ENCODE assay signal across 19 cellular contexts in genomic region chr10:110216240-110216639, GRCh38. TPM values are rescaled to one million over a fixed set of nuclear protein-coding genes. Genes with fewer than 3 reads are reported as not detected.
DNase-seq lines count a peak whose midpoint lies in the region; ATAC-seq and TF ChIP-seq lines count a peak whose summit lies in the region.
"Had no signal": no experiment of that assay in that cellular context is flagged by ENCODE, and none has a peak within 500 bp of the region (broad histone marks: within the 10 kb centered on the region; RNA-seq: fewer than 3 reads in every experiment).

No MANE protein-coding gene starts in this region.

- DNase-seq in left ventricle myocardium inferior: no peak
- no peak for DNase-seq in Right ventricle myocardium superior
- no peak for DNase-seq in transverse colon
- no peak for DNase-seq in D341Med (ENCODE audit: low spot score)
- no peak for DNase-seq in HuH-7.5 (ENCODE audit: low spot score)
- no peak for DNase-seq in EL
- DNase-seq: activated CD8-positive, alpha-beta T cell treated with anti-CD3 and anti-CD28 coated beads, Interleukin-2, amount 10 ng/mL, durations not matched to agents 7 days and 5 days; CD4-positive, alpha-beta memory T cell; DND-41; endodermal cell; H9; midbrain; NCI-H2081; NCI-H524; stimulated activated CD4-positive, alpha-beta T cell treated with anti-CD3 and anti-CD28 coated beads, Interleukin-12 subunit alpha, Interleukin-12 subunit beta, amount 100 ng/mL, for 4 hours had no signal

- H3K4me1 Mint-ChIP-seq in activated T-helper 17 cell treated with anti-CD3 and anti-CD28 coated beads, Interleukin-2, amount 50 U/mL, for 72 hours: peaks cover 59% of the 10 kb centered on the region

- TF ChIP-seq POLR2A in transverse colon (IDR thresholded peaks at IDR 0.05): no peak

- H3K9me3 ChIP-seq in left ventricle myocardium inferior (replicated peaks) (no peaks in the 10 kb centered on the region), esophagus (ENCODE audit: control insufficient read depth in 2 of 2, insufficient read depth in 1 of 2, low read depth in 1 of 2, low read length in 1 of 2) (no peaks in the 10 kb centered on the region), transverse colon (no peaks in the 10 kb centered on the region)

- TF ChIP-seq CTCF in left ventricle myocardium inferior (IDR thresholded peaks at IDR 0.05; ENCODE audit: borderline replicate concordance) (no peak), transverse colon (IDR thresholded peaks at IDR 0.05) (no peak)

- H3K36me3 ChIP-seq in left ventricle myocardium inferior (no peaks in the 10 kb centered on the region), esophagus (ENCODE audit: control insufficient read depth in 2 of 2, insufficient read depth in 2 of 2, low read length in 1 of 2) (no peaks in the 10 kb centered on the region), transverse colon (no peaks in the 10 kb centered on the region)
- H3K36me3 ChIP-seq: cardiac muscle cell had no signal

- peak overlapping the region; percentile 26 for H3K4me3 Mint-ChIP-seq in activated T-helper 17 cell treated with anti-CD3 and anti-CD28 coated beads, Interleukin-2, amount 50 U/mL, for 72 hours
- H3K4me3 Mint-ChIP-seq: activated CD8-positive, alpha-beta T cell treated with anti-CD3 and anti-CD28 coated beads, Interleukin-2, amount 10 ng/mL, durations not matched to agents 7 days and 5 days; endodermal cell; H9; neural crest cell had no signal

- H3K27me3 Mint-ChIP-seq in activated T-helper 17 cell treated with anti-CD3 and anti-CD28 coated beads, Interleukin-2, amount 50 U/mL, for 72 hours: no peaks in the 10 kb centered on the region
- H3K27me3 Mint-ChIP-seq: CD4-positive, alpha-beta memory T cell had no signal

- in situ Hi-C loops in transverse colon (cut with MboI; ENCODE audit: low pct_ligation_motif_present in 1 of 4, low pct_unique_long_range_greater_than_20kb in 1 of 4, low sequenced_read_pairs in 3 of 4): loop anchor here in 1 of 4 donors (5.0 kb wide), 1 partner anchor 74 kb away; no protein-coding TSS in a partner anchor

- H3K4me3 ChIP-seq in left ventricle myocardium inferior (no peak overlapping the region), esophagus (ENCODE audit: low read depth in 1 of 2, low read length in 2 of 2) (no peak overlapping the region), transverse colon (no peak overlapping the region)
- H3K4me3 ChIP-seq: cardiac muscle cell had no signal

- peaks cover 35% of the 10 kb centered on the region for H3K36me3 Mint-ChIP-seq in activated T-helper 17 cell treated with anti-CD3 and anti-CD28 coated beads, Interleukin-2, amount 50 U/mL, for 72 hours (ENCODE audit: low read depth)
- H3K36me3 Mint-ChIP-seq: CD4-positive, alpha-beta memory T cell had no signal

- ATAC-seq in Right ventricle myocardium superior (ENCODE audit: poor library complexity): no peak
- no peak for ATAC-seq in activated T-helper 17 cell treated with anti-CD3 and anti-CD28 coated beads, Interleukin-2, amount 50 U/mL, for 72 hours (replicated peaks)
- ATAC-seq: activated CD8-positive, alpha-beta T cell treated with anti-CD3 and anti-CD28 coated beads, Interleukin-2, amount 10 ng/mL, durations not matched to agents 7 days and 5 days had no signal

- H3K4me1 ChIP-seq in left ventricle myocardium inferior (peaks cover 99% of the 10 kb centered on the region), esophagus (ENCODE audit: control insufficient read depth in 2 of 2, insufficient read depth in 2 of 2, low read length in 1 of 2) (peaks cover 3 to 11% of the 10 kb centered on the region in 2 donors), transverse colon (peaks cover 19 to 68% (median 38%) of the 10 kb centered on the region in 4 donors)

- peak overlapping the region; percentile 27 for H3K27ac Mint-ChIP-seq in activated T-helper 17 cell treated with anti-CD3 and anti-CD28 coated beads, Interleukin-2, amount 50 U/mL, for 72 hours
- H3K27ac Mint-ChIP-seq: activated CD8-positive, alpha-beta T cell treated with anti-CD3 and anti-CD28 coated beads, Interleukin-2, amount 10 ng/mL, durations not matched to agents 7 days and 5 days; endodermal cell; H9 had no signal

- no peak for TF ChIP-seq EP300 in transverse colon (IDR thresholded peaks at IDR 0.05; ENCODE audit: low read depth)

- H3K27ac ChIP-seq in left ventricle myocardium inferior (replicated peaks) (peak overlapping the region; percentile 96), esophagus (ENCODE audit: low read depth in 2 of 2, low read length in 1 of 2) (peak overlapping the region; percentile 43 to 75), transverse colon (peak overlapping the region in 3 of 4 donors; percentile 14 to 91 (median 35))
- H3K27ac ChIP-seq: cardiac muscle cell had no signal

- intact Hi-C loops in left ventricle myocardium inferior (cut with micrococcal nuclease): no loop called here
- intact Hi-C loops in Right ventricle myocardium superior (cut with DNase I): no loop called here
- intact Hi-C loops in transverse colon (cut with DNase I; ENCODE audit: low total_unique reads): loop anchor here (10.0 kb wide), 1 partner anchor 279 kb away; the partner anchor contains the start of gene DUSP5

- no peaks in the 10 kb centered on the region for H3K27me3 ChIP-seq in left ventricle myocardium inferior (ENCODE audit: low read depth)
- H3K27me3 ChIP-seq in esophagus (ENCODE audit: control insufficient read depth in 1 of 2, insufficient read depth in 2 of 2, low read length in 2 of 2): no peaks in the 10 kb centered on the region
- H3K27me3 ChIP-seq in transverse colon: no peaks in the 10 kb centered on the region
- H3K27me3 ChIP-seq: cardiac muscle cell had no signal

- no peaks in the 10 kb centered on the region for H3K9me3 Mint-ChIP-seq in activated T-helper 17 cell treated with anti-CD3 and anti-CD28 coated beads, Interleukin-2, amount 50 U/mL, for 72 hours
- H3K9me3 Mint-ChIP-seq: CD4-positive, alpha-beta memory T cell; endodermal cell; H9; neural crest cell had no signal

RNA-seq across cellular contexts. Expression of gene MXI1, which starts 8.8 kb away (rescaled TPM):
- total RNA-seq in left ventricle myocardium inferior (60.0 TPM), Right ventricle myocardium superior (75.2 TPM), transverse colon (10 to 100 TPM; 44.8 to 96.5 (median 65.3) TPM)
- total RNA-seq in activated T-helper 17 cell treated with anti-CD3 and anti-CD28 coated beads, Interleukin-2, amount 50 U/mL, for 72 hours: 100 to 1,000 TPM in 1 of 2 donors, 10 to 100 TPM in 1; 32.5 to 130 TPM
- 10 to 100 TPM; 18.4 to 25.9 TPM for polyA plus RNA-seq in esophagus

Comparison
In these comparisons a context has a peak if more than half of its experiments do, and no peak if none do; other contexts are left out.
1. H3K27ac ChIP-seq: peak in every context shown above with its lines; median percentile 96 in left ventricle myocardium inferior; 59 in esophagus; 35 in transverse colon.